ENCODE assay signal across 7 cellular contexts in the genomic region with DNA sequence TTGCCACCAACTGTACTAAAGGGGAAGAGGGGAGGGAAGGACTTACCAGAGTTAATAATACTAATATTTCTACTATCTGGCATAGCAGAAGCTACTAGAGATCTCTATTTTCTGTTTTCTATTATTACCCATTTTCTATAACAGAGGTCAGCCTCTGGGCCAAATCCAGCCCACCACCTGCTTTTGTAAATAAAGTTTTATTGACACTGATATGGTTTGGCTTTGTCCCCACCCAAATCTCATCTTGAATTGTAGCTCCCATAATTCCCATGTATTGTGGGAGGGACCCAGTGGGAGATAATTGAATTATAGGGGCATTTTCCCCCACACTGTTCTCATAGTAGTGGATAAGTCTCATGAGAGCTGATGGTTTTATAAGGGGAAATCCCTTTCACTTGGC.
"Had no signal": no experiment of that assay in that cellular context is flagged by ENCODE, and none has a peak within 500 bp of the region (broad histone marks: within the 10 kb centered on the region; RNA-seq: fewer than 3 reads in every experiment).

No MANE protein-coding gene starts in this region.

- DNase-seq: GDM1, GF-D8 had no signal

- FAIRE-seq: G401.6, GM12891, GM12892, GM18507, GM19239 had no signal
